ENCODE assay signal across 8 cellular contexts in the genomic region with DNA sequence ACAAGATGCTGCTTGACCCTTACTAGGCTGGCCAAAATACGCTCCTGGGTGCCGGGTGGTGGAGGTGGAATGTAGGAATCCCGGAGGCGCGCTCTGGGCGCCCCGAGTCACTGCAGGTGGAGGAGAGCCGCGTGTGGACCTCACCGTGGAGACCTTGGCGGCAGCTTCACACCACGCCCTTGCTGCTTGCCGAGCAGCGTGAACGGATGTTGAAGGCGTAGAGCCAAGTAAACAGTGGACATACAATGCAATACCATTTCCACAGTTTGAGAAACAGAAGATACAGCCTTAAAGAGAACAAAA. TPM values are rescaled to one million over a fixed set of nuclear protein-coding genes. Genes with fewer than 3 reads are reported as not detected.
DNase-seq lines count a peak whose midpoint lies in the region; ATAC-seq and TF ChIP-seq lines count a peak whose summit lies in the region.

No MANE protein-coding gene starts in this region.

- no peaks in the 10 kb centered on the region for H3K9me3 ChIP-seq in heart right ventricle

- H3K4me1 ChIP-seq in heart right ventricle, result peaks cover 0 to 34% (median 16%) of the 10 kb centered on the region in 9 donors
- H3K4me1 ChIP-seq in rectal smooth muscle tissue (ENCODE audit: control insufficient read depth, insufficient read depth, low read length), result peaks cover 8% of the 10 kb centered on the region

- peak overlapping the region in 8 of 10 donors; percentile 6 to 89 (median 84) for H3K27ac ChIP-seq in heart right ventricle
- no peak overlapping the region for H3K27ac ChIP-seq in rectal smooth muscle tissue (ENCODE audit: low read depth, low read length)

- peak overlapping the region; percentile 94 for H3K4me3 Mint-ChIP-seq in activated naive CD8-positive, alpha-beta T cell

- H3K27me3 ChIP-seq in heart right ventricle (peaks cover 0 to 4% (median 0%) of the 10 kb centered on the region in 7 donors), rectal smooth muscle tissue (ENCODE audit: control insufficient read depth, insufficient read depth, low read length) (no peaks in the 10 kb centered on the region)

- H3K27me3 Mint-ChIP-seq in activated naive CD8-positive, alpha-beta T cell, result no peaks in the 10 kb centered on the region

- peak overlapping the region; percentile 50 to 77 (median 71) for H3K4me3 ChIP-seq in heart right ventricle
- peak overlapping the region; percentile 70 for H3K4me3 ChIP-seq in rectal smooth muscle tissue (ENCODE audit: low read length)

- WGBS in heart right ventricle, 2 donors, result 0% methylated on average over 16 of the region's 16 CpGs

- no peaks in the 10 kb centered on the region for H3K9me3 Mint-ChIP-seq in activated naive CD8-positive, alpha-beta T cell (ENCODE audit: low read depth)

- intact Hi-C loops in heart right ventricle (cut with DNase I), result loop anchor here in 2 of 10 donors (5.0 kb wide), 2 partner anchors 76 to 121 kb away; partner anchors contain the start of gene NUCB2 (in 2 of the 2)

- peak overlapping the region; percentile 3 for H3K9ac ChIP-seq in rectal smooth muscle tissue (ENCODE audit: low read length)

- H3K4me1 Mint-ChIP-seq in activated naive CD8-positive, alpha-beta T cell (ENCODE audit: low read depth), result peaks cover 33% of the 10 kb centered on the region

- H3K36me3 ChIP-seq in heart right ventricle (no peaks in the 10 kb centered on the region), rectal smooth muscle tissue (ENCODE audit: control insufficient read depth, insufficient read depth, low read length) (no peaks in the 10 kb centered on the region)

- peak overlapping the region; percentile 87 for H3K27ac Mint-ChIP-seq in activated naive CD8-positive, alpha-beta T cell

- ATAC-seq in HG02798 (IDR thresholded peaks at IDR 0.05; ENCODE audit: poor library complexity, unreplicated experiment), result peak; percentile 39
- ATAC-seq in heart right ventricle, result peak; percentile 16 to 59 (median 50)

- no peak for TF ChIP-seq CTCF in heart right ventricle (IDR thresholded peaks at IDR 0.05)

- DNase-seq in ELF-1 (ENCODE audit: low read depth, low spot score) (peak; percentile 27), heart right ventricle (peak; percentile 21 to 29), retina (no peak), NCI-H2196 (lab: John Stamatoyannopoulos, UW; ENCODE audit: unreplicated experiment) (no peak)

- peaks cover 5% of the 10 kb centered on the region for H3K36me3 Mint-ChIP-seq in activated naive CD8-positive, alpha-beta T cell

TF ChIP-seq in PFSK-1, 5 proteins besides CTCF, POLR2A, EP300 and RAD21:
- TF ChIP-seq REST (IDR thresholded peaks at IDR 0.05; ENCODE audit: insufficient read depth in 1 of 2, low read depth in 2 of 2, low read length in 2 of 2), result no peak
- 0 out of 2 replicates have a peak, but pooled peaks have one; percentile 17 for TF ChIP-seq SIN3A (IDR thresholded peaks at IDR 0.05; ENCODE audit: borderline replicate concordance, insufficient read depth, low read length)

RNA-seq across cellular contexts. Expression of gene NCR3LG1, which starts 1.3 kb away (rescaled TPM):
- 0.19 TPM for polyA plus RNA-seq in PFSK-1 (2012; ENCODE audit: insufficient read length, low read depth)
- 1 to 10 TPM in 7 of 10 donors, under 1 TPM in 3; 0.64 to 2.1 (median 1.3) TPM for total RNA-seq in heart right ventricle
- under 1 TPM; 0.07 to 0.29 TPM for polyA plus RNA-seq in heart right ventricle

RNA-seq across cellular contexts. Expression of gene KCNJ11, which starts 35.6 kb away (rescaled TPM):
- polyA plus RNA-seq in PFSK-1 (2012; ENCODE audit: insufficient read length, low read depth), result 7.4 TPM
- 10 to 100 TPM in 8 of 10 donors, 1 to 10 TPM in 2; 8.9 to 27.0 (median 14.4) TPM for total RNA-seq in heart right ventricle
- 10 to 100 TPM; 11.1 to 15.0 TPM for polyA plus RNA-seq in heart right ventricle

Comparison
In these comparisons a context has a peak if more than half of its experiments do, and no peak if none do; other contexts are left out.
1. DNase-seq: peak in ELF-1 (single experiment) and heart right ventricle (2 of 2); none in retina (single experiment) and NCI-H2196 (single experiment).